Comparison of ENCODE assay signal across 8 cellular contexts in the genomic region with DNA sequence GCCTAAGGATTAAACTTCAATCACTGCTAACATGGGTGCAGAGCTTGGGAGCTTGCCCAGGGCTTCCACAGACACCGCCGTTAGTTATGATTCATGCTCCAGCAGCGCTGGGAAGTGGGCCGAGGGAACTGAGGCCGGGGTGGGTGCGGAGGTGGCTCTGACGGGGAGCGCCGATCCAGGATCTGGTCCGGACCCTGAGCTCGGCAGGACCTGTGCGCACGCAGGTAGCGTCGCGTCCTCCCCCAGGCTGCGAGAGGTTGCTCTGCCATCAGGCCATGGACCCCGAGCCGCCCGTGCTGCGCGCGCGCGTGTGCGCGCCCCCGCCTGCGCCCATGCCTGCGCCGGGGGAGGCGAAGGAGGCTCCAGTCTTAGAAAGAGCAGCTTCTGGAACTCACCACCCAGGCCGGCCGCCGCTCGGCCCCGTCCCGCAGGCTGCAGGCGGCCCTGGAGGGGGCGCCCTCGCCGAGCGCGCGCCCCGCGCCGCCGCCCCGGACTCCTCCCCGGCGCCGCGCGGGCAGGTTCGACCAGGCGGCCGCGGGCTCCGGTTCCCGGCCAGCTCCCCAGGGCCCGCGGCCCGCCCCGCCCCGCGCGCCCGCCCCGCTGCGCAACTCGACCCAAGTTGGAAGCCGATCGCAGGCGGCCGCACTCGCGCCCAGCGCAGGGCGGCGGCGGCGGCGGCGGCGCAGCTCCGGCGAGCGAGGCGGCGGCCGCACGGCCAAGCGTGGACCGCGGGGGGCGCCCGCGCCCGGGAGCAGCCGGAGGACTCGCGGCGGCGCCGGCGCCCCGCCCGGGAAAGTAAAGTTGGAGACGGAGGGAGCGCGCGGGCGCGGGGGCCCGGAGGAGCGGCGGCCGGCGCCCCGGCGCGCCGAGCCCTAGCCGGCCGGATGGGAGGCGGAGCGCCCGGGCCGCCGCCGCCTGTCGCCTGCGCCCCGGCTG. TPM values are rescaled to one million over a fixed set of nuclear protein-coding genes. Genes with fewer than 3 reads are reported as not detected.
DNase-seq lines count a peak whose midpoint lies in the region; ATAC-seq and TF ChIP-seq lines count a peak whose summit lies in the region.

No MANE protein-coding gene starts in this region.

- POLR2A ChIA-PET in activated naive CD8-positive, alpha-beta T cell treated with anti-CD3 and anti-CD28 coated beads, Interleukin-2, amount 10 ng/mL, durations not matched to agents 7 days and 5 days (lab: Charles Lee): interaction anchor here (0.7 kb wide), 1 partner anchor 17 kb away, joined by 3 read pairs; no protein-coding TSS in a partner anchor

- no peaks in the 10 kb centered on the region for H3K9me3 ChIP-seq in smooth muscle cell (replicated peaks; ENCODE audit: low read depth)

- H3F3A ChIP-seq in smooth muscle cell (ENCODE audit: low read depth): no peaks in the 10 kb centered on the region

- DNase-seq in ACHN: peak; percentile 51
- DNase-seq in HFF-Myc (ENCODE audit: extremely low read depth, low read depth): no peak
- peak; percentile 43 for DNase-seq in activated naive CD8-positive, alpha-beta T cell treated with anti-CD3 and anti-CD28 coated beads, Interleukin-2, amount 10 ng/mL, durations not matched to agents 7 days and 5 days
- peak; percentile 75 for DNase-seq in hepatic stellate cell (ENCODE audit: low spot score)
- DNase-seq in smooth muscle cell (lab: John Stamatoyannopoulos, UW; ENCODE audit: unreplicated experiment): no peak
- DNase-seq in activated effector memory CD4-positive, alpha-beta T cell treated with anti-CD3 and anti-CD28 coated beads, Interleukin-2, amount 50 U/mL, for 16 hours: no peak
- no peak for DNase-seq in globus pallidus (ENCODE audit: low spot score)

- no peak overlapping the region for H3K27ac ChIP-seq in smooth muscle cell (ENCODE audit: low read depth)

- no peak overlapping the region for H3K27ac Mint-ChIP-seq in activated naive CD8-positive, alpha-beta T cell treated with anti-CD3 and anti-CD28 coated beads, Interleukin-2, amount 10 ng/mL, durations not matched to agents 7 days and 5 days

- TF ChIP-seq CTCF in HFF-Myc (IDR thresholded peaks at IDR 0.05; ENCODE audit: low read depth, low read length, missing control alignments) (no peak), smooth muscle cell (IDR thresholded peaks at IDR 0.05; ENCODE audit: borderline replicate concordance, insufficient read depth, poor library complexity, severe bottlenecking) (no peak)

- peak overlapping the region; percentile 31 for H2AFZ ChIP-seq in smooth muscle cell (ENCODE audit: low read depth)

- H3K4me1 Mint-ChIP-seq in activated naive CD8-positive, alpha-beta T cell treated with anti-CD3 and anti-CD28 coated beads, Interleukin-2, amount 10 ng/mL, durations not matched to agents 7 days and 5 days: peaks cover 4% of the 10 kb centered on the region

- no peaks in the 10 kb centered on the region for H4K20me1 ChIP-seq in smooth muscle cell (ENCODE audit: low read depth)

- H3K27me3 Mint-ChIP-seq in activated naive CD8-positive, alpha-beta T cell treated with anti-CD3 and anti-CD28 coated beads, Interleukin-2, amount 10 ng/mL, durations not matched to agents 7 days and 5 days: peaks cover 23% of the 10 kb centered on the region

- H3K9ac ChIP-seq in smooth muscle cell (ENCODE audit: low read depth): no peak overlapping the region

- peak; percentile 32 for ATAC-seq in activated naive CD8-positive, alpha-beta T cell treated with anti-CD3 and anti-CD28 coated beads, Interleukin-2, amount 10 ng/mL, durations not matched to agents 7 days and 5 days (ENCODE audit: low read depth)
- ATAC-seq in activated CD4-positive, CD25-positive, alpha-beta regulatory T cell treated with anti-CD3 and anti-CD28 coated beads, Interleukin-2, amount 50 U/mL, for 24 hours: no peak

- no peaks in the 10 kb centered on the region for H3K79me2 ChIP-seq in smooth muscle cell (ENCODE audit: low read depth)

- 2% methylated on average over 83 of the region's 135 CpGs for WGBS in smooth muscle cell (ENCODE audit: low lambda C conversion rate)

- in situ Hi-C loops in ACHN (cut with HindIII; ENCODE audit: low pct_ligation_motif_present, low pct_unique_long_range_greater_than_20kb, low sequenced_read_pairs): no loop called here

- no peak overlapping the region for H3K4me3 Mint-ChIP-seq in activated naive CD8-positive, alpha-beta T cell treated with anti-CD3 and anti-CD28 coated beads, Interleukin-2, amount 10 ng/mL, durations not matched to agents 7 days and 5 days

- peak overlapping the region; percentile 87 for H3K4me2 ChIP-seq in smooth muscle cell

- H3K4me3 ChIP-seq in HFF-Myc (replicated peaks; ENCODE audit: low read depth, low read length) (0 out of 2 replicates have a peak overlapping the region, but pooled peaks have one; percentile 16), smooth muscle cell (peak overlapping the region; percentile 50)

- peaks cover 29% of the 10 kb centered on the region for H3K27me3 ChIP-seq in smooth muscle cell (ENCODE audit: low read depth)

- H3K4me1 ChIP-seq in smooth muscle cell (ENCODE audit: low read depth): no peaks in the 10 kb centered on the region

- H3K36me3 Mint-ChIP-seq in activated naive CD8-positive, alpha-beta T cell treated with anti-CD3 and anti-CD28 coated beads, Interleukin-2, amount 10 ng/mL, durations not matched to agents 7 days and 5 days: peaks cover 2% of the 10 kb centered on the region

- no peaks in the 10 kb centered on the region for H3K36me3 ChIP-seq in smooth muscle cell (ENCODE audit: low read depth)

- H3K9me3 Mint-ChIP-seq in activated naive CD8-positive, alpha-beta T cell treated with anti-CD3 and anti-CD28 coated beads, Interleukin-2, amount 10 ng/mL, durations not matched to agents 7 days and 5 days: no peaks in the 10 kb centered on the region

RNA-seq across cellular contexts. Expression of a gene that starts 0.6 kb away (rescaled TPM):
- not detected for total RNA-seq in activated naive CD8-positive, alpha-beta T cell treated with anti-CD3 and anti-CD28 coated beads, Interleukin-2, amount 10 ng/mL, durations not matched to agents 7 days and 5 days
- total RNA-seq in smooth muscle cell: 1.6 and 1.7 TPM in 2 replicates
- polyA plus RNA-seq in smooth muscle cell: 0.53 and 1.5 TPM in 2 replicates

Comparison
In these comparisons a context has a peak if more than half of its experiments do, and no peak if none do; other contexts are left out.
1. DNase-seq: peak in ACHN (single experiment), activated naive CD8-positive, alpha-beta T cell treated with anti-CD3 and anti-CD28 coated beads, Interleukin-2, amount 10 ng/mL, durations not matched to agents 7 days and 5 days (single experiment) and hepatic stellate cell (single experiment); none in HFF-Myc (single experiment), smooth muscle cell (single experiment), activated effector memory CD4-positive, alpha-beta T cell treated with anti-CD3 and anti-CD28 coated beads, Interleukin-2, amount 50 U/mL, for 16 hours (single experiment) and globus pallidus (single experiment).